22 cellular contexts compared by ENCODE assay signal in genomic region chr11:130244851-130245250, GRCh38.
"Had no signal": no experiment of that assay in that cellular context is flagged by ENCODE, and none has a peak within 500 bp of the region (broad histone marks: within the 10 kb centered on the region; RNA-seq: fewer than 3 reads in every experiment).

No MANE protein-coding gene starts in this region.

- H3K9me3 ChIP-seq: left lung, sigmoid colon, transverse colon had no signal

- ATAC-seq: foreskin keratinocyte; left lung; stimulated activated naive B cell treated with anti-CD40 and anti-IgM and Interleukin-4, amounts not matched to agents 10 μg/mL and 1 μg/mL and 100 μg/mL, for 72 hours; T-helper 17 cell had no signal

- H3K36me3 Mint-ChIP-seq: naive B cell had no signal

- H3K9ac ChIP-seq: neural progenitor cell had no signal

- FAIRE-seq: urothelium cell line had no signal

- H3K9me3 Mint-ChIP-seq: activated T-helper 2 cell treated with anti-CD3 and anti-CD28 coated beads, Interferon-gamma antibody, Interleukin-2, Interleukin-4, amounts not matched to agents 10 μg/mL and 5 μg/mL and 100 μg/mL, durations not matched to agents 14 hours and 24 hours and 36 hours; naive B cell; neural progenitor cell; stimulated activated naive B cell treated with anti-CD40 and anti-IgM and Interleukin-4, amounts not matched to agents 10 μg/mL and 1 μg/mL and 100 μg/mL, for 72 hours had no signal

- DNase-seq: activated CD4-positive, alpha-beta T cell treated with anti-CD3 and anti-CD28 coated beads, Interleukin-2, amount 50 U/mL, for 48 hours; activated CD4-positive, CD25-positive, alpha-beta regulatory T cell treated with anti-CD3 and anti-CD28 coated beads, Interleukin-2, amount 50 U/mL, for 72 hours; activated naive CD4-positive, alpha-beta T cell; activated T-cell treated with anti-CD3 and anti-CD28 coated beads, Interleukin-2, amount 50 U/mL, for 1 hour; cerebellar nuclear complex; foreskin keratinocyte; kidney glomerular epithelial cell; left lung; naive B cell; retina; sigmoid colon; stimulated activated CD4-positive, alpha-beta T cell treated with anti-CD3 and anti-CD28 coated beads, Interleukin-15, amount 100 ng/mL, for 24 hours; stimulated activated naive B cell treated with anti-CD40 and anti-IgM and Interleukin-4, amounts not matched to agents 10 μg/mL and 1 μg/mL and 100 μg/mL, for 72 hours; T-helper 17 cell; transverse colon had no signal

- H3K36me3 ChIP-seq: left lung, neural progenitor cell, sigmoid colon, transverse colon had no signal

- H3K4me2 ChIP-seq: neural progenitor cell, smooth muscle cell had no signal

- H3K4me1 ChIP-seq: foreskin keratinocyte, neural progenitor cell had no signal

- H3K27ac ChIP-seq: coronary artery, foreskin keratinocyte, left lung, neural progenitor cell, sigmoid colon, transverse colon had no signal

- H3K4me3 Mint-ChIP-seq: naive B cell; neural progenitor cell; stimulated activated naive B cell treated with anti-CD40 and anti-IgM and Interleukin-4, amounts not matched to agents 10 μg/mL and 1 μg/mL and 100 μg/mL, for 72 hours; T-helper 17 cell had no signal

- H3K27ac Mint-ChIP-seq: activated T-helper 2 cell treated with anti-CD3 and anti-CD28 coated beads, Interferon-gamma antibody, Interleukin-2, Interleukin-4, amounts not matched to agents 10 μg/mL and 5 μg/mL and 100 μg/mL, durations not matched to agents 14 hours and 24 hours and 36 hours; neural progenitor cell; progenitor cell of endocrine pancreas; stimulated activated naive B cell treated with anti-CD40 and anti-IgM and Interleukin-4, amounts not matched to agents 10 μg/mL and 1 μg/mL and 100 μg/mL, for 72 hours had no signal

- H3K4me3 ChIP-seq: coronary artery, left lung, lung, neural progenitor cell, sigmoid colon, smooth muscle cell, transverse colon had no signal

- H2AFZ ChIP-seq: neural progenitor cell had no signal

- H3K27me3 Mint-ChIP-seq: naive B cell; progenitor cell of endocrine pancreas; stimulated activated naive B cell treated with anti-CD40 and anti-IgM and Interleukin-4, amounts not matched to agents 10 μg/mL and 1 μg/mL and 100 μg/mL, for 72 hours; T-helper 17 cell had no signal

- H3K27me3 ChIP-seq: foreskin keratinocyte, left lung, neural progenitor cell, sigmoid colon, transverse colon had no signal
